Comparison of ENCODE assay signal across 18 cellular contexts in the genomic region with DNA sequence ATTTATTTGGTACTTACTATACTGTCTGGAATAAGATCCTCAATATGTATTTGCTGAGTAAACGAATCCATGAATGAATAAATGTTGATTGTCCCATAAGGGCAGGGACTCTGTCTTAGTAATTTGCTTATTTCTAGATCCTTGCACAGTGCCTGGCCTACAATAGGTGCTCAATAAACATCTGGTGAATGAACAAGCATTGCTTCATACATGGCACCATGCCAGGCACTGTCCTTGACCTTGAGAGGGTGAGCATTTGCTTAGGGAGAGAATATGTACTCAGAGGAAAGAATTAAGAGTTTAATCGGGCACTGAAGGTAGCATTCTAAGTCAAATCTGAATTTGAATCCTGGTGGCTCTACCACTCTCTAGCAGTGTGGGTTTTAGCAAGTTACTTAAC.
A peak's percentile ranks its signal among the peaks of the same experiment; 100 is the strongest.
DNase-seq lines count a peak whose midpoint lies in the region; ATAC-seq and TF ChIP-seq lines count a peak whose summit lies in the region.
"Had no signal": no experiment of that assay in that cellular context is flagged by ENCODE, and none has a peak within 500 bp of the region (broad histone marks: within the 10 kb centered on the region; RNA-seq: fewer than 3 reads in every experiment).

No MANE protein-coding gene starts in this region.

- H3K14ac ChIP-seq in neuronal stem cell (ENCODE audit: low read length), result no peak overlapping the region

- no peak overlapping the region for H4K8ac ChIP-seq in neuronal stem cell (ENCODE audit: low read depth, low read length)

- H2BK15ac ChIP-seq in neuronal stem cell (ENCODE audit: low read length), result no peak overlapping the region

- no peaks in the 10 kb centered on the region for H3K36me3 ChIP-seq in adrenal gland (replicated peaks in 1 of 2)
- H3K36me3 ChIP-seq in thyroid gland, result no peaks in the 10 kb centered on the region
- no peaks in the 10 kb centered on the region for H3K36me3 ChIP-seq in neuronal stem cell (replicated peaks in 1 of 2; ENCODE audit: control insufficient read depth in 2 of 2, insufficient read depth in 2 of 2, low read length in 2 of 2)
- H3K36me3 ChIP-seq: neutrophil, prostate gland, upper lobe of left lung had no signal

- H3K36me3 Mint-ChIP-seq in activated CD4-positive, alpha-beta T cell treated with anti-CD3 and anti-CD28 coated beads, Interleukin-2, amount 10 ng/mL, durations not matched to agents 24 days and 14 days (ENCODE audit: low read depth), result no peaks in the 10 kb centered on the region
- H3K36me3 Mint-ChIP-seq: activated naive CD8-positive, alpha-beta T cell treated with anti-CD3 and anti-CD28 coated beads for 36 hours had no signal

- H2BK120ac ChIP-seq in neuronal stem cell (ENCODE audit: low read depth, low read length), result no peak overlapping the region

- H3K9me3 ChIP-seq in adrenal gland (replicated peaks in 1 of 3), result no peaks in the 10 kb centered on the region
- no peaks in the 10 kb centered on the region for H3K9me3 ChIP-seq in thyroid gland
- H3K9me3 ChIP-seq in neuronal stem cell (replicated peaks in 1 of 2; ENCODE audit: control insufficient read depth in 2 of 2, insufficient read depth in 1 of 2, low read depth in 1 of 2, low read length in 2 of 2), result no peaks in the 10 kb centered on the region
- H3K9me3 ChIP-seq: neutrophil, prostate gland, upper lobe of left lung had no signal

- no peak overlapping the region for H2AFZ ChIP-seq in neuronal stem cell (ENCODE audit: low read length)
- H2AFZ ChIP-seq: PC-9 had no signal

- no peak for TF ChIP-seq CTCF in adrenal gland (IDR thresholded peaks at IDR 0.05)
- no peak for TF ChIP-seq CTCF in fibroblast of villous mesenchyme (IDR thresholded peaks at IDR 0.05; ENCODE audit: insufficient read depth, low read depth, low read length)
- TF ChIP-seq CTCF in thyroid gland (IDR thresholded peaks at IDR 0.05), result no peak

- no peak overlapping the region for H3K27ac Mint-ChIP-seq in activated CD4-positive, alpha-beta T cell treated with anti-CD3 and anti-CD28 coated beads, Interleukin-2, amount 10 ng/mL, durations not matched to agents 24 days and 14 days
- H3K27ac Mint-ChIP-seq: activated CD4-positive, alpha-beta memory T cell treated with anti-CD3 and anti-CD28 coated beads, Interleukin-2, amount 10 ng/mL, durations not matched to agents 7 days and 5 days; activated naive CD8-positive, alpha-beta T cell treated with anti-CD3 and anti-CD28 coated beads for 36 hours had no signal

- H3K4me3 ChIP-seq in adrenal gland (no peak overlapping the region), fibroblast of villous mesenchyme (ENCODE audit: low read depth, low read length) (no peak overlapping the region), thyroid gland (replicated peaks in 1 of 3) (no peak overlapping the region), neuronal stem cell (ENCODE audit: low read length in 2 of 2) (no peak overlapping the region)
- H3K4me3 ChIP-seq: PC-9, prostate gland, upper lobe of left lung had no signal

- H2AK5ac ChIP-seq in neuronal stem cell (ENCODE audit: low read depth, low read length), result no peak overlapping the region

- TF ChIP-seq POLR2A in adrenal gland (IDR thresholded peaks at IDR 0.05), result no peak
- TF ChIP-seq POLR2A in thyroid gland (IDR thresholded peaks at IDR 0.05), result no peak

- no peak for ATAC-seq in HG03521 (IDR thresholded peaks at IDR 0.05; ENCODE audit: unreplicated experiment)

- H3K4me2 ChIP-seq in neuronal stem cell (ENCODE audit: insufficient read depth, low read length, poor library complexity, severe bottlenecking), result no peak overlapping the region
- H3K4me2 ChIP-seq: PC-9 had no signal

- no peak overlapping the region for H2BK12ac ChIP-seq in neuronal stem cell (ENCODE audit: low read length)

- peak; percentile 14 for DNase-seq in activated CD4-positive, alpha-beta T cell treated with anti-CD3 and anti-CD28 coated beads, Interleukin-2, amount 10 ng/mL, durations not matched to agents 24 days and 14 days
- DNase-seq in activated CD4-positive, alpha-beta T cell treated with anti-CD3 and anti-CD28 coated beads for 48 hours, result no peak
- peak in 6 of 7 donors; percentile 38 to 83 (median 68) for DNase-seq in adrenal gland
- peak; percentile 19 for DNase-seq in fibroblast of villous mesenchyme (ENCODE audit: low read depth)
- peak; percentile 40 to 58 for DNase-seq in thyroid gland
- DNase-seq in amniotic stem cell (lab: John Stamatoyannopoulos, UW), result no peak
- DNase-seq in neuronal stem cell (ENCODE audit: low spot score), result no peak
- DNase-seq: activated CD4-positive, alpha-beta memory T cell treated with anti-CD3 and anti-CD28 coated beads, Interleukin-2, amount 10 ng/mL, durations not matched to agents 7 days and 5 days; activated naive CD8-positive, alpha-beta T cell treated with anti-CD3 and anti-CD28 coated beads for 36 hours; effector CD4-positive, alpha-beta T cell; H7; NCI-H2107; NCI-H510A; PC-9 had no signal

- no peaks in the 10 kb centered on the region for H3K79me1 ChIP-seq in neuronal stem cell (ENCODE audit: low read depth, low read length)

- H3K4me1 ChIP-seq in adrenal gland (replicated peaks in 1 of 2) (peaks cover 0 to 10% of the 10 kb centered on the region in 2 donors), thyroid gland (no peaks in the 10 kb centered on the region), neuronal stem cell (ENCODE audit: control insufficient read depth in 2 of 2, insufficient read depth in 1 of 2, low read depth in 1 of 2, low read length in 2 of 2) (peaks cover 2 to 8% of the 10 kb centered on the region in 2 donors)

- H3K9ac ChIP-seq in neuronal stem cell (ENCODE audit: low read depth, low read length, poor library complexity), result no peak overlapping the region

- WGBS in adrenal gland, 4 donors, result 55 to 70% (median 63%) methylated on average over 2 of the region's 2 CpGs
- 63 to 71% methylated on average over 2 of the region's 2 CpGs for WGBS in thyroid gland, 2 donors
- no CpG with 5 or more reads among the region's 2 CpGs for WGBS in neuronal stem cell (ENCODE audit: extremely low coverage in 2 of 2, insufficient read length in 2 of 2, insufficient replicate concordance in 1 of 2), 2 donors

- intact Hi-C loops in activated CD4-positive, alpha-beta T cell treated with anti-CD3 and anti-CD28 coated beads, Interleukin-2, amount 10 ng/mL, durations not matched to agents 24 days and 14 days (cut with micrococcal nuclease), result no loop called here
- intact Hi-C loops in adrenal gland (cut with DNase I) (no loop called here), thyroid gland (cut with DNase I) (no loop called here)

- H3K27ac ChIP-seq in adrenal gland (no peak overlapping the region), thyroid gland (no peak overlapping the region), neuronal stem cell (replicated peaks; ENCODE audit: low read length) (no peak overlapping the region)
- H3K27ac ChIP-seq: neutrophil, PC-9, upper lobe of left lung had no signal

- H4K91ac ChIP-seq in neuronal stem cell (ENCODE audit: low read depth, low read length, poor library complexity), result no peak overlapping the region

- H3K23ac ChIP-seq in neuronal stem cell (ENCODE audit: low read depth, low read length, poor library complexity), result no peak overlapping the region

- H3K18ac ChIP-seq in neuronal stem cell (ENCODE audit: low read length), result no peak overlapping the region

- no peaks in the 10 kb centered on the region for H3K27me3 Mint-ChIP-seq in activated CD4-positive, alpha-beta T cell treated with anti-CD3 and anti-CD28 coated beads, Interleukin-2, amount 10 ng/mL, durations not matched to agents 24 days and 14 days
- H3K27me3 Mint-ChIP-seq: activated CD4-positive, alpha-beta memory T cell treated with anti-CD3 and anti-CD28 coated beads, Interleukin-2, amount 10 ng/mL, durations not matched to agents 7 days and 5 days had no signal

- H2BK5ac ChIP-seq in neuronal stem cell (ENCODE audit: low read length), result no peak overlapping the region

- no peaks in the 10 kb centered on the region for H3K27me3 ChIP-seq in adrenal gland
- no peaks in the 10 kb centered on the region for H3K27me3 ChIP-seq in thyroid gland
- no peaks in the 10 kb centered on the region for H3K27me3 ChIP-seq in neuronal stem cell (ENCODE audit: control insufficient read depth in 3 of 3, insufficient read depth in 3 of 3, low read depth in 1 of 3, low read length in 3 of 3)
- H3K27me3 ChIP-seq: neutrophil, upper lobe of left lung had no signal

- H3K9me3 Mint-ChIP-seq in activated CD4-positive, alpha-beta T cell treated with anti-CD3 and anti-CD28 coated beads, Interleukin-2, amount 10 ng/mL, durations not matched to agents 24 days and 14 days, result no peaks in the 10 kb centered on the region
- H3K9me3 Mint-ChIP-seq: activated CD4-positive, alpha-beta memory T cell treated with anti-CD3 and anti-CD28 coated beads, Interleukin-2, amount 10 ng/mL, durations not matched to agents 7 days and 5 days; activated naive CD8-positive, alpha-beta T cell treated with anti-CD3 and anti-CD28 coated beads for 36 hours had no signal

- no peak overlapping the region for H3K4me3 Mint-ChIP-seq in activated CD4-positive, alpha-beta T cell treated with anti-CD3 and anti-CD28 coated beads, Interleukin-2, amount 10 ng/mL, durations not matched to agents 24 days and 14 days
- H3K4me3 Mint-ChIP-seq: activated CD4-positive, alpha-beta memory T cell treated with anti-CD3 and anti-CD28 coated beads, Interleukin-2, amount 10 ng/mL, durations not matched to agents 7 days and 5 days; activated naive CD8-positive, alpha-beta T cell treated with anti-CD3 and anti-CD28 coated beads for 36 hours had no signal

- no peak overlapping the region for H3K4ac ChIP-seq in neuronal stem cell (ENCODE audit: low read length)

- no peaks in the 10 kb centered on the region for H3K4me1 Mint-ChIP-seq in activated CD4-positive, alpha-beta T cell treated with anti-CD3 and anti-CD28 coated beads, Interleukin-2, amount 10 ng/mL, durations not matched to agents 24 days and 14 days
- H3K4me1 Mint-ChIP-seq: activated CD4-positive, alpha-beta memory T cell treated with anti-CD3 and anti-CD28 coated beads, Interleukin-2, amount 10 ng/mL, durations not matched to agents 7 days and 5 days; activated naive CD8-positive, alpha-beta T cell treated with anti-CD3 and anti-CD28 coated beads for 36 hours had no signal

Comparison
In these comparisons a context has a peak if more than half of its experiments do, and no peak if none do; other contexts are left out.
1. DNase-seq: peak in activated CD4-positive, alpha-beta T cell treated with anti-CD3 and anti-CD28 coated beads, Interleukin-2, amount 10 ng/mL, durations not matched to agents 24 days and 14 days (single experiment), adrenal gland (6 of 7), fibroblast of villous mesenchyme (single experiment) and thyroid gland (2 of 2); none in activated CD4-positive, alpha-beta T cell treated with anti-CD3 and anti-CD28 coated beads for 48 hours (single experiment), amniotic stem cell (single experiment) and neuronal stem cell (single experiment).